Comparison of ENCODE assay signal across 12 cellular contexts in the genomic region with DNA sequence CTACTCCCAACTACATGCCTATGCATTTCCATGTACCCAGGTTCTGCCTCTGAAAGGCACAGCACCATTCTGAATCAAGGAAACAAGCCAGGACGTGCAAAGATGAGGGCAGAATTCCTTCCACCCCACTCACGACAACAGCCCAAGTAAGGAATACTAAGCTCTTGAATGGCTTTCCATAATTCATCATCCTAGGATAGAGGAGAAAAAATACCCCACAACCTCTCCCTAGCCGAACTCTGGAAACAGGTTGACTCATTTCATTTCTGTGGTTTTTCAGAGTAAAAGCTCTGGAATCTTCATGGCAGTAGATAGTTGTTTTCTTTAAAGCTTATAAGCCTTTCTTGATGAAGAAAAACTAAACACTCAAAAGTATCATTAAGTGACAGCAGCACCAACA.
A peak's percentile ranks its signal among the peaks of the same experiment; 100 is the strongest.
DNase-seq lines count a peak whose midpoint lies in the region; ATAC-seq and TF ChIP-seq lines count a peak whose summit lies in the region.
"Had no signal": no experiment of that assay in that cellular context is flagged by ENCODE, and none has a peak within 500 bp of the region (broad histone marks: within the 10 kb centered on the region; RNA-seq: fewer than 3 reads in every experiment).

No MANE protein-coding gene starts in this region.

- peaks cover 43% of the 10 kb centered on the region for H3K4me1 ChIP-seq in hepatocyte (ENCODE audit: insufficient read depth)
- H3K4me1 ChIP-seq in subcutaneous abdominal adipose tissue (ENCODE audit: control insufficient read depth in 5 of 5, insufficient read depth in 5 of 5, low read length in 5 of 5): peaks cover 6 to 24% (median 15%) of the 10 kb centered on the region in 5 donors

- H3K9ac ChIP-seq in subcutaneous abdominal adipose tissue (ENCODE audit: low read length in 5 of 5): no peak overlapping the region

- H3K27me3 ChIP-seq in hepatocyte: no peaks in the 10 kb centered on the region
- no peaks in the 10 kb centered on the region for H3K27me3 ChIP-seq in subcutaneous abdominal adipose tissue (ENCODE audit: control insufficient read depth in 5 of 5, insufficient read depth in 4 of 5, low read length in 5 of 5)

- H3K27ac Mint-ChIP-seq in brain: peak overlapping the region in 4 of 5 experiments; percentile 6 to 73 (median 62)
- H3K27ac Mint-ChIP-seq in T-helper 17 cell: no peak overlapping the region
- H3K27ac Mint-ChIP-seq: activated naive CD8-positive, alpha-beta T cell; memory B cell had no signal

- no peak for ATAC-seq in T-helper 17 cell
- ATAC-seq: stimulated activated naive CD8-positive, alpha-beta T cell treated with anti-CD3 and anti-CD28 coated beads, Interleukin-15, amount 100 ng/mL, for 72 hours had no signal

- H3K9me3 ChIP-seq in hepatocyte (ENCODE audit: low read depth) (no peaks in the 10 kb centered on the region), subcutaneous abdominal adipose tissue (ENCODE audit: control insufficient read depth in 5 of 5, low read length in 5 of 5) (no peaks in the 10 kb centered on the region), T-helper 17 cell (ENCODE audit: control insufficient read depth, low read length, poor library complexity, severe bottlenecking) (no peaks in the 10 kb centered on the region)

- H3K27ac ChIP-seq in hepatocyte (peak overlapping the region; percentile 75), subcutaneous abdominal adipose tissue (ENCODE audit: low read depth, low read length) (peak overlapping the region; percentile 84)

- H3K27me3 Mint-ChIP-seq in brain: no peaks in the 10 kb centered on the region
- H3K27me3 Mint-ChIP-seq in T-helper 17 cell: peaks cover 10% of the 10 kb centered on the region
- H3K27me3 Mint-ChIP-seq: memory B cell; stimulated activated naive CD8-positive, alpha-beta T cell treated with anti-CD3 and anti-CD28 coated beads, Interleukin-15, amount 100 ng/mL, for 72 hours had no signal

- WGBS in hepatocyte (ENCODE audit: low lambda C conversion rate, missing lambda C conversion rate): 67% methylated on average over 3 of the region's 3 CpGs

- H4K20me1 ChIP-seq in hepatocyte (ENCODE audit: insufficient read depth, poor library complexity, severe bottlenecking): peaks cover 11% of the 10 kb centered on the region

- H3K79me2 ChIP-seq in hepatocyte: peaks cover 73% of the 10 kb centered on the region

- H3K36me3 Mint-ChIP-seq in brain (peaks cover 35% of the 10 kb centered on the region), T-helper 17 cell (ENCODE audit: low read depth) (no peaks in the 10 kb centered on the region)
- H3K36me3 Mint-ChIP-seq: activated naive CD8-positive, alpha-beta T cell; memory B cell had no signal

- H3K9me2 ChIP-seq in hepatocyte (replicated peaks; ENCODE audit: insufficient read depth): no peaks in the 10 kb centered on the region

- TF ChIP-seq CTCF in brain (conservative IDR thresholded peaks at IDR 0.05) (no peak), hepatocyte (IDR thresholded peaks at IDR 0.05; ENCODE audit: poor library complexity) (no peak)

- no peaks in the 10 kb centered on the region for H3K36me3 ChIP-seq in hepatocyte (replicated peaks; ENCODE audit: insufficient read depth, low read depth)
- H3K36me3 ChIP-seq in subcutaneous abdominal adipose tissue (ENCODE audit: control insufficient read depth in 5 of 5, insufficient read depth in 5 of 5, low read length in 5 of 5): peaks cover 0 to 4% (median 0%) of the 10 kb centered on the region in 5 donors

- DNase-seq in GM04504 (ENCODE audit: low read depth) (peak; percentile 85), hepatocyte (ENCODE audit: low spot score) (no peak), T-helper 17 cell (no peak), NCI-H1417 treated with DMSO at 0.1 percent for 48 hours (lab: John Stamatoyannopoulos, UW) (no peak), NCI-H128 (lab: John Stamatoyannopoulos, UW; ENCODE audit: unreplicated experiment) (no peak)
- no peak for DNase-seq in activated effector memory CD4-positive, alpha-beta T cell treated with anti-CD3 and anti-CD28 coated beads, Interleukin-2, amount 50 U/mL, for 16 hours
- DNase-seq: NCI-H345; stimulated activated naive CD8-positive, alpha-beta T cell treated with anti-CD3 and anti-CD28 coated beads, Interleukin-15, amount 100 ng/mL, for 72 hours had no signal

- H2AFZ ChIP-seq in hepatocyte: no peak overlapping the region

- peaks cover 0 to 4% (median 0%) of the 10 kb centered on the region in 5 experiments for H3K9me3 Mint-ChIP-seq in brain
- H3K9me3 Mint-ChIP-seq: memory B cell; stimulated activated naive CD8-positive, alpha-beta T cell treated with anti-CD3 and anti-CD28 coated beads, Interleukin-15, amount 100 ng/mL, for 72 hours had no signal

- H3K4me2 ChIP-seq in hepatocyte: peak overlapping the region; percentile 27

- H3K4me1 Mint-ChIP-seq in brain (peaks cover 91% of the 10 kb centered on the region), T-helper 17 cell (no peaks in the 10 kb centered on the region)
- H3K4me1 Mint-ChIP-seq: memory B cell; stimulated activated naive CD8-positive, alpha-beta T cell treated with anti-CD3 and anti-CD28 coated beads, Interleukin-15, amount 100 ng/mL, for 72 hours had no signal

- peak overlapping the region in 1 of 5 experiments; percentile 9 for H3K4me3 Mint-ChIP-seq in brain
- no peak overlapping the region for H3K4me3 Mint-ChIP-seq in T-helper 17 cell
- H3K4me3 Mint-ChIP-seq: activated naive CD8-positive, alpha-beta T cell; memory B cell; stimulated activated naive CD8-positive, alpha-beta T cell treated with anti-CD3 and anti-CD28 coated beads, Interleukin-15, amount 100 ng/mL, for 72 hours had no signal

- H3K4me3 ChIP-seq in hepatocyte: no peak overlapping the region
- H3K4me3 ChIP-seq in subcutaneous abdominal adipose tissue (ENCODE audit: low read depth in 1 of 5, low read length in 5 of 5): no peak overlapping the region
